28 cellular contexts compared by ENCODE assay signal in genomic region chr5:14284366-14285148, GRCh38.
DNase-seq lines count a peak whose midpoint lies in the region; ATAC-seq and TF ChIP-seq lines count a peak whose summit lies in the region.
"Had no signal": no experiment of that assay in that cellular context is flagged by ENCODE, and none has a peak within 500 bp of the region (broad histone marks: within the 10 kb centered on the region; RNA-seq: fewer than 3 reads in every experiment).

No MANE protein-coding gene starts in this region.

- H3K27me3 Mint-ChIP-seq in WTC11 (ENCODE audit: low read depth): no peaks in the 10 kb centered on the region
- H3K27me3 Mint-ChIP-seq in memory B cell: no peaks in the 10 kb centered on the region
- H3K27me3 Mint-ChIP-seq: activated CD8-positive, alpha-beta T cell treated with anti-CD3 and anti-CD28 coated beads for 36 hours had no signal

- intact Hi-C loops in posterior vena cava (cut with DNase I): no loop called here

- H3K27ac Mint-ChIP-seq in WTC11 (peak overlapping the region; percentile 62), memory B cell (peak overlapping the region; percentile 60)
- H3K27ac Mint-ChIP-seq: activated CD8-positive, alpha-beta T cell treated with anti-CD3 and anti-CD28 coated beads for 36 hours; activated naive CD4-positive, alpha-beta T cell treated with anti-CD3 and anti-CD28 coated beads, Interleukin-2, amount 50 U/mL, for 24 hours; activated T-helper 2 cell treated with anti-CD3 and anti-CD28 coated beads, Interferon-gamma antibody, Interleukin-2, Interleukin-4, amounts not matched to agents 10 μg/mL and 5 μg/mL and 100 μg/mL, durations not matched to agents 14 hours and 24 hours and 36 hours; naive thymus-derived CD4-positive, alpha-beta T cell had no signal

- H3K9me3 Mint-ChIP-seq in WTC11 (no peaks in the 10 kb centered on the region), memory B cell (no peaks in the 10 kb centered on the region)
- H3K9me3 Mint-ChIP-seq: activated CD8-positive, alpha-beta T cell treated with anti-CD3 and anti-CD28 coated beads for 36 hours; activated naive CD4-positive, alpha-beta T cell treated with anti-CD3 and anti-CD28 coated beads, Interleukin-2, amount 50 U/mL, for 24 hours; activated T-helper 2 cell treated with anti-CD3 and anti-CD28 coated beads, Interferon-gamma antibody, Interleukin-2, Interleukin-4, amounts not matched to agents 10 μg/mL and 5 μg/mL and 100 μg/mL, durations not matched to agents 14 hours and 24 hours and 36 hours; naive thymus-derived CD4-positive, alpha-beta T cell had no signal

- no peak for DNase-seq in WTC11 (ENCODE audit: low spot score)
- DNase-seq in memory B cell (ENCODE audit: low spot score in 2 of 2): no peak
- DNase-seq in smooth muscle cell (lab: John Stamatoyannopoulos, UW; ENCODE audit: unreplicated experiment): no peak
- DNase-seq in medulla oblongata (ENCODE audit: extremely low spot score): no peak
- no peak for DNase-seq in posterior vena cava (ENCODE audit: low spot score)
- DNase-seq: activated CD4-positive, alpha-beta T cell treated with anti-CD3 and anti-CD28 coated beads for 1 hour; activated CD8-positive, alpha-beta T cell treated with anti-CD3 and anti-CD28 coated beads for 36 hours; amygdala; Calu3; left lung; midbrain; naive thymus-derived CD4-positive, alpha-beta T cell; NCI-H1105; NCI-H187 treated with DMSO at 0.1 percent for 48 hours; NCI-H345; NCI-H748 treated with DMSO at 0.1 percent for 48 hours; ovary; right cardiac atrium; RPMI8226; spleen; upper lobe of right lung had no signal

- no peak overlapping the region for H3K27ac ChIP-seq in HUES6 (ENCODE audit: low read depth, low read length)
- peak overlapping the region; percentile 5 for H3K27ac ChIP-seq in smooth muscle cell (ENCODE audit: low read depth)
- H3K27ac ChIP-seq: coronary artery, left lung, ovary, spleen, upper lobe of right lung had no signal

- peaks cover 47% of the 10 kb centered on the region for H3K36me3 ChIP-seq in HUES6 (ENCODE audit: control insufficient read depth, insufficient read depth, low read length)
- peaks cover 12% of the 10 kb centered on the region for H3K36me3 ChIP-seq in smooth muscle cell (ENCODE audit: low read depth)
- H3K36me3 ChIP-seq: ovary had no signal

- WGBS in smooth muscle cell (ENCODE audit: low lambda C conversion rate): 35% methylated on average over 12 of the region's 12 CpGs

- POLR2A ChIA-PET in WTC11 (lab: Charles Lee): interaction anchor here (0.5 kb wide), 1 partner anchor 81 kb away, joined by 4 read pairs; no protein-coding TSS in a partner anchor

- CTCF ChIA-PET in WTC11 (lab: Charles Lee): interaction anchor here (1.3 to 2.4 kb wide), 2 partner anchors 14 to 42 kb away, joined by 4 to 9 read pairs; no protein-coding TSS in a partner anchor

- no peak for TF ChIP-seq CTCF in WTC11 (IDR thresholded peaks at IDR 0.05)
- TF ChIP-seq CTCF in smooth muscle cell (IDR thresholded peaks at IDR 0.05; ENCODE audit: borderline replicate concordance, insufficient read depth, poor library complexity, severe bottlenecking): no peak

- H3K4me1 Mint-ChIP-seq in WTC11 (peaks cover 28% of the 10 kb centered on the region), memory B cell (peaks cover 30% of the 10 kb centered on the region)
- H3K4me1 Mint-ChIP-seq: activated naive CD4-positive, alpha-beta T cell treated with anti-CD3 and anti-CD28 coated beads, Interleukin-2, amount 50 U/mL, for 24 hours had no signal

- no peak overlapping the region for H3K4me3 Mint-ChIP-seq in WTC11
- H3K4me3 Mint-ChIP-seq in memory B cell: no peak overlapping the region
- H3K4me3 Mint-ChIP-seq: activated CD8-positive, alpha-beta T cell treated with anti-CD3 and anti-CD28 coated beads for 36 hours; activated naive CD4-positive, alpha-beta T cell treated with anti-CD3 and anti-CD28 coated beads, Interleukin-2, amount 50 U/mL, for 24 hours; naive thymus-derived CD4-positive, alpha-beta T cell had no signal

- peak overlapping the region; percentile 28 for H3K9ac ChIP-seq in HUES6 (ENCODE audit: low read length)
- H3K9ac ChIP-seq in smooth muscle cell (ENCODE audit: low read depth): no peak overlapping the region

- peaks cover 14% of the 10 kb centered on the region for H3K4me1 ChIP-seq in HUES6 (ENCODE audit: control insufficient read depth, insufficient read depth, low read length)
- peaks cover 23% of the 10 kb centered on the region for H3K4me1 ChIP-seq in smooth muscle cell (ENCODE audit: low read depth)
- H3K4me1 ChIP-seq: left lung, upper lobe of right lung had no signal

- H3K4me2 ChIP-seq in smooth muscle cell: peak overlapping the region; percentile 64

- H3K9me3 ChIP-seq in HUES6 (ENCODE audit: control insufficient read depth, insufficient read depth, low read depth, low read length) (no peaks in the 10 kb centered on the region), smooth muscle cell (replicated peaks; ENCODE audit: low read depth) (no peaks in the 10 kb centered on the region)
- H3K9me3 ChIP-seq: left lung, ovary, spleen, upper lobe of right lung had no signal

- no peak overlapping the region for H2AFZ ChIP-seq in smooth muscle cell (ENCODE audit: low read depth)

- no peak overlapping the region for H3K4me3 ChIP-seq in HUES6 (ENCODE audit: low read depth, low read length)
- H3K4me3 ChIP-seq in smooth muscle cell: no peak overlapping the region
- H3K4me3 ChIP-seq: coronary artery, GM12878, K562, left lung, ovary, spleen, upper lobe of right lung had no signal

- H3K79me2 ChIP-seq in smooth muscle cell (ENCODE audit: low read depth): peaks cover 30% of the 10 kb centered on the region

- peaks cover 100% of the 10 kb centered on the region for H4K20me1 ChIP-seq in smooth muscle cell (ENCODE audit: low read depth)

- peaks cover 13% of the 10 kb centered on the region for H3F3A ChIP-seq in smooth muscle cell (ENCODE audit: low read depth)

- H3K36me3 Mint-ChIP-seq in WTC11 (peaks cover 11% of the 10 kb centered on the region; the same call in 1 of the 2 replicates), memory B cell (peaks cover 37% of the 10 kb centered on the region)
- H3K36me3 Mint-ChIP-seq: activated naive CD4-positive, alpha-beta T cell treated with anti-CD3 and anti-CD28 coated beads, Interleukin-2, amount 50 U/mL, for 24 hours; naive thymus-derived CD4-positive, alpha-beta T cell had no signal

- peak; percentile 77 for ATAC-seq in WTC11
- no peak for ATAC-seq in memory B cell (ENCODE audit: low read depth)
- no peak for ATAC-seq in HG03432 (IDR thresholded peaks at IDR 0.05; ENCODE audit: unreplicated experiment)
- ATAC-seq: activated CD8-positive, alpha-beta T cell treated with anti-CD3 and anti-CD28 coated beads for 36 hours; GM12878; K562; left lung; naive thymus-derived CD4-positive, alpha-beta T cell; right cardiac atrium; upper lobe of right lung had no signal

- no peaks in the 10 kb centered on the region for H3K27me3 ChIP-seq in HUES6 (ENCODE audit: control insufficient read depth, insufficient read depth, low read length)
- H3K27me3 ChIP-seq in smooth muscle cell (ENCODE audit: low read depth): no peaks in the 10 kb centered on the region
- H3K27me3 ChIP-seq: left lung, ovary, spleen, upper lobe of right lung had no signal

TF ChIP-seq in WTC11, 78 proteins besides CTCF, POLR2A, EP300 and RAD21 (continues in another document):
- TF ChIP-seq STAT6 (CRISPR knock-in tag; conservative IDR thresholded peaks at IDR 0.05; ENCODE audit: low read depth) (no peak), TCF7 (CRISPR knock-in tag; IDR thresholded peaks at IDR 0.05; ENCODE audit: low read depth) (no peak), E2F1 (CRISPR knock-in tag; IDR thresholded peaks at IDR 0.05) (no peak), IRF2 (CRISPR knock-in tag; IDR thresholded peaks at IDR 0.05; ENCODE audit: borderline replicate concordance, low read depth) (no peak), MXD4 (CRISPR knock-in tag; IDR thresholded peaks at IDR 0.05; ENCODE audit: borderline replicate concordance) (no peak), SP1 (CRISPR knock-in tag; conservative IDR thresholded peaks at IDR 0.05) (no peak)
